Comparison of ENCODE assay signal across 8 cellular contexts in the genomic region with DNA sequence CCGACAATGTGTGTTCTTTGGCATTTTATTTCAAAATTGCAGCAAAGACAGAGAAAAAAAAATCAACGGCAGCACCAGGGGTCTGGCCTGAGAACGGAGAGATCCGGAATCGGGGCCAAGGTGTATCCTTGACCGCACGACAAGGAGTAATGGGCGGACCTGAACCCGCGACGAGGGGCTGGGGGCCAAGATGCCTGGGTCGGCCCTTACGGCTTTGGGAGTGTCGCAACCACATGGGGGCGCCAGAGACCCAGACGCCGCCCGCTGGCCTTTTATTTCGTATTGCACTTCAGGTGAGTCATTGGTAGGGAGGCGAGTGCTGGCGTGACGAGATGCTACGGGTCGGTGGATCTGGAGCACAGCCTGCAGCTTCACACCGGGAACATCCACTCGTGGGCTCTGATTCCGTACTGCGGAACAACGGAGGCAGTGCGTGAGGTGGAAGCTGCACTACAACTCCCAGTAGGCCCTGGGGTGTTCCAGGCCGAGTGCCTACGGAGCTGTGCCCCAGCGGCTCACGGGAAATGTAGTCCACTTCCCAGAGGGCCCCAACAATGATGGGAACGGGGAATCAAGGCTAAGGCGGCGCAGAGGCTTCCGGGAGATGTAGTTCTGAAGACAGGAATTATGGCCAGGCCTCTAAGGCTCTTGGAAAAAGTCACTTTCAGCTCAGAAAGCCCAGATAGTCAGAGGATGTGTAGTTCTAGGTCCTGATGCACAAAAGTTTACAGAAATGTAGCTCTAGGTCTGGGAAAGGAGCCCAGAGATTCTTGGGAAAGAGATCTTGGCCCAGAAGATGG. TPM values are rescaled to one million over a fixed set of nuclear protein-coding genes. Genes with fewer than 3 reads are reported as not detected.
DNase-seq lines count a peak whose midpoint lies in the region; ATAC-seq and TF ChIP-seq lines count a peak whose summit lies in the region.

No MANE protein-coding gene starts in this region.

- peaks cover 12% of the 10 kb centered on the region for H3K4me1 Mint-ChIP-seq in activated CD4-positive, alpha-beta T cell treated with anti-CD3 and anti-CD28 coated beads, Interleukin-2, amount 10 ng/mL, durations not matched to agents 7 days and 5 days

- peak; percentile 59 for ATAC-seq in HG03439 (IDR thresholded peaks at IDR 0.05; ENCODE audit: unreplicated experiment)
- peak; percentile 96 for ATAC-seq in left lobe of liver

- peak overlapping the region; percentile 89 for H3K27ac Mint-ChIP-seq in activated CD4-positive, alpha-beta T cell treated with anti-CD3 and anti-CD28 coated beads, Interleukin-2, amount 10 ng/mL, durations not matched to agents 7 days and 5 days

- TF ChIP-seq CTCF in AG10803 (conservative IDR thresholded peaks at IDR 0.05; ENCODE audit: low read length): peak; percentile 80

- no peaks in the 10 kb centered on the region for H3K36me3 Mint-ChIP-seq in activated CD4-positive, alpha-beta T cell treated with anti-CD3 and anti-CD28 coated beads, Interleukin-2, amount 10 ng/mL, durations not matched to agents 7 days and 5 days (ENCODE audit: low read depth)

- DNase-seq in AG10803 (ENCODE audit: low read depth): peak; percentile 92
- peak; percentile 83 to 95 for DNase-seq in NCI-H526 (lab: John Stamatoyannopoulos, UW)
- DNase-seq in activated CD4-positive, alpha-beta T cell treated with anti-CD3 and anti-CD28 coated beads, Interleukin-2, amount 10 ng/mL, durations not matched to agents 7 days and 5 days: peak; percentile 89
- DNase-seq in dedifferentiated amniotic fluid mesenchymal stem cell (ENCODE audit: extremely low spot score): peak; percentile 95
- DNase-seq in left lobe of liver (ENCODE audit: low spot score): peak; percentile 93
- DNase-seq in stimulated activated CD4-positive, alpha-beta T cell treated with anti-CD3 and anti-CD28 coated beads, Interleukin-1b, Interleukin-23, amount 100 ng/mL, for 48 hours: peak; percentile 87

- POLR2A ChIA-PET in activated CD4-positive, alpha-beta T cell treated with anti-CD3 and anti-CD28 coated beads, Interleukin-2, amount 10 ng/mL, durations not matched to agents 7 days and 5 days (lab: Charles Lee): no interaction called here

- TF ChIP-seq POLR2A in GM19193 (IDR thresholded peaks at IDR 0.05; ENCODE audit: extremely low read depth, insufficient read depth, insufficient read length): peak; percentile 30

- H3K27me3 Mint-ChIP-seq in activated CD4-positive, alpha-beta T cell treated with anti-CD3 and anti-CD28 coated beads, Interleukin-2, amount 10 ng/mL, durations not matched to agents 7 days and 5 days: no peaks in the 10 kb centered on the region

- H3K4me3 Mint-ChIP-seq in activated CD4-positive, alpha-beta T cell treated with anti-CD3 and anti-CD28 coated beads, Interleukin-2, amount 10 ng/mL, durations not matched to agents 7 days and 5 days: peak overlapping the region; percentile 89

- CTCF ChIA-PET in activated CD4-positive, alpha-beta T cell treated with anti-CD3 and anti-CD28 coated beads, Interleukin-2, amount 10 ng/mL, durations not matched to agents 7 days and 5 days (lab: Charles Lee): interaction anchor here (0.6 to 3.3 kb wide), 24 partner anchors 10 to 198 kb away, joined by 3 to 45 read pairs (median 5); partner anchors contain the start of genes BCAT2, GYS1, HSD17B14 and RUVBL2

- no peaks in the 10 kb centered on the region for H3K9me3 Mint-ChIP-seq in activated CD4-positive, alpha-beta T cell treated with anti-CD3 and anti-CD28 coated beads, Interleukin-2, amount 10 ng/mL, durations not matched to agents 7 days and 5 days

- peak overlapping the region; percentile 66 for H3K4me3 ChIP-seq in AG10803 (ENCODE audit: low read length)

RNA-seq across cellular contexts. Expression of gene BCAT2, which starts 15.6 kb away (rescaled TPM):
- total RNA-seq in activated CD4-positive, alpha-beta T cell treated with anti-CD3 and anti-CD28 coated beads, Interleukin-2, amount 10 ng/mL, durations not matched to agents 7 days and 5 days: 10 to 100 TPM; 42.3 to 43.3 TPM
- 21.7 TPM for total RNA-seq in left lobe of liver

RNA-seq across cellular contexts. Expression of gene FGF21, which starts 39.9 kb away (rescaled TPM):
- not detected for total RNA-seq in activated CD4-positive, alpha-beta T cell treated with anti-CD3 and anti-CD28 coated beads, Interleukin-2, amount 10 ng/mL, durations not matched to agents 7 days and 5 days
- 0.75 TPM for total RNA-seq in left lobe of liver

RNA-seq across cellular contexts. Expression of gene HSD17B14, which starts 41.0 kb away (rescaled TPM):
- total RNA-seq in activated CD4-positive, alpha-beta T cell treated with anti-CD3 and anti-CD28 coated beads, Interleukin-2, amount 10 ng/mL, durations not matched to agents 7 days and 5 days: under 1 TPM; 0.27 to 0.77 TPM
- total RNA-seq in left lobe of liver: 15.7 TPM

RNA-seq across cellular contexts. Expression of gene FUT1, which starts 42.8 kb away (rescaled TPM):
- under 1 TPM; 0.10 to 0.23 TPM for total RNA-seq in activated CD4-positive, alpha-beta T cell treated with anti-CD3 and anti-CD28 coated beads, Interleukin-2, amount 10 ng/mL, durations not matched to agents 7 days and 5 days
- total RNA-seq in left lobe of liver: 0.43 TPM

RNA-seq across cellular contexts. Expression of gene IZUMO1, which starts 48.5 kb away (rescaled TPM):
- under 1 TPM in 1 of 2 experiments, not detected in 1; 0.10 TPM for total RNA-seq in activated CD4-positive, alpha-beta T cell treated with anti-CD3 and anti-CD28 coated beads, Interleukin-2, amount 10 ng/mL, durations not matched to agents 7 days and 5 days
- total RNA-seq in left lobe of liver: not detected

Comparison
In these comparisons a context has a peak if more than half of its experiments do, and no peak if none do; other contexts are left out.
1. Peak in every context shown above with its lines: DNase-seq, ATAC-seq and H3K4me3 ChIP-seq.